13 cellular contexts compared by ENCODE assay signal in the genomic region with DNA sequence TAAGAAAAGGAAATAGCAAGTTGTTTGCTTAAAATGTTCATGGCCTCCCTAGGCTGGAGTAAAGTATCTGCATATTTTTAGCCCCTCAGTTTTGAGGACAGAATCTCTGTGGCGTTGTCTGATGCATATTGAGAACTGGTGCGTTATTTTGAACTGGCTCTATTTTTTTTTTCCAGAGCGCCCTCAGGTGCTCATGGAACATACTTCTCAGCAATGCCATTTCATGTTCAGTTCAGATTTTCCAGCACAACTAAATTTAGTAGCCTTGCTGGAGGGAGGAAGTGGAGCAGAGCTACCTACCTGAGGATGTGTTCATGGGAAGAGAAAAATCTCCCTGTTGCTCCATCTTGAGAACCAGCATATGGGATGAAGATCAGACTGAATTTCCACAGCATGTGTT.
DNase-seq lines count a peak whose midpoint lies in the region; ATAC-seq, FAIRE-seq and TF ChIP-seq lines count a peak whose summit lies in the region.
"Had no signal": no experiment of that assay in that cellular context is flagged by ENCODE, and none has a peak within 500 bp of the region (broad histone marks: within the 10 kb centered on the region; RNA-seq: fewer than 3 reads in every experiment).

No MANE protein-coding gene starts in this region.

- TF ChIP-seq CTCF in H1 (IDR thresholded peaks at IDR 0.05; ENCODE audit: control extremely low read depth in 1 of 3, insufficient read depth in 1 of 3, low read depth in 1 of 3, low read length in 3 of 3), result peak in 1 of 3 experiments; percentile 19; a peak in 1 of 4 replicates

- no peak overlapping the region for H2AFZ ChIP-seq in H1 (ENCODE audit: low read length)

- no peaks in the 10 kb centered on the region for H3K79me1 ChIP-seq in H1 (ENCODE audit: low read depth, low read length)

- H3K4ac ChIP-seq in H1 (replicated peaks; ENCODE audit: insufficient read length, low read depth, low read length), result no peak overlapping the region

- H3K27me3 ChIP-seq in H1 (replicated peaks in 1 of 4; ENCODE audit: control insufficient read depth in 3 of 4, extremely low read depth in 1 of 4, insufficient read depth in 3 of 4, low read length in 3 of 4), result peaks cover 0 to 6% (median 0%) of the 10 kb centered on the region in 4 experiments; a peak in 2 of 7 replicates
- H3K27me3 ChIP-seq: esophagus squamous epithelium had no signal

- no peak for TF ChIP-seq EP300 in H1 (IDR thresholded peaks at IDR 0.05; ENCODE audit: borderline replicate concordance in 1 of 2, low read depth in 2 of 2, low read length in 2 of 2)

- H2BK20ac ChIP-seq in H1 (ENCODE audit: low read length), result 0 out of 2 replicates have a peak overlapping the region, but pooled peaks have one; percentile 7

- CTCF ChIA-PET in H1 (lab: Charles Lee; ENCODE audit: partially characterized antibody), result interaction anchor here (0.7 to 4.1 kb wide), 8 partner anchors 10 to 431 kb away, joined by 3 to 20 read pairs (median 3); no protein-coding TSS in a partner anchor

- H3K23ac ChIP-seq in H1 (ENCODE audit: insufficient read length), result no peak overlapping the region

- no peak overlapping the region; the same call in 1 of the 2 replicates for H2BK5ac ChIP-seq in H1 (ENCODE audit: low read depth, low read length)

- H3K4me1 ChIP-seq in H1 (replicated peaks in 1 of 4; ENCODE audit: control insufficient read depth in 3 of 4, insufficient read depth in 4 of 4, low read length in 3 of 4), result peaks cover 0 to 13% (median 3%) of the 10 kb centered on the region in 4 experiments; a peak in 3 of 7 replicates

- H3K9me3 ChIP-seq in H1 (ENCODE audit: insufficient read depth in 2 of 2, low read depth in 1 of 2, low read length in 1 of 2), result no peaks in the 10 kb centered on the region
- H3K9me3 ChIP-seq: esophagus squamous epithelium had no signal

- H3K27ac ChIP-seq in H1 (ENCODE audit: low read depth, low read length), result no peak overlapping the region
- H3K27ac ChIP-seq: esophagus squamous epithelium had no signal

- no peak overlapping the region for H3K18ac ChIP-seq in H1 (ENCODE audit: extremely low read depth, low read length)

- no peaks in the 10 kb centered on the region for H3K79me2 ChIP-seq in H1 (ENCODE audit: control insufficient read depth in 1 of 2, insufficient read depth in 2 of 2, low read length in 2 of 2)

- no peak for ATAC-seq in GM18861 (IDR thresholded peaks at IDR 0.05; ENCODE audit: unreplicated experiment)
- no peak for ATAC-seq in HG02981 (IDR thresholded peaks at IDR 0.05; ENCODE audit: unreplicated experiment)

- no peak overlapping the region for H4K5ac ChIP-seq in H1 (ENCODE audit: insufficient read length, low read depth, low read length)

- H3K9ac ChIP-seq in H1 (replicated peaks in 1 of 4; ENCODE audit: extremely low read depth in 1 of 4, low read depth in 3 of 4, low read length in 3 of 4), result no peak overlapping the region

- no peak for FAIRE-seq in H1 (lab: Jason Lieb, UNC)
- FAIRE-seq: GM19239 had no signal

- H3K4me3 ChIP-seq in H1 (ENCODE audit: extremely low read depth in 1 of 4, insufficient read depth in 2 of 4, low read depth in 3 of 4, low read length in 4 of 4), result no peak overlapping the region
- H3K4me3 ChIP-seq: esophagus squamous epithelium had no signal

- WGBS in H1 (ENCODE audit: extremely low coverage in 1 of 2, insufficient coverage in 1 of 2, insufficient read length in 1 of 2, insufficient replicate concordance in 2 of 2, low coverage in 1 of 2, low lambda C conversion rate in 2 of 2, missing lambda C conversion rate in 1 of 2), 2 experiments, result 50% methylated on average over 3 of the region's 3 CpGs; no CpG with 5 or more reads in 1 of the 2 experiments

- no peaks in the 10 kb centered on the region for H3K23me2 ChIP-seq in H1 (ENCODE audit: low read depth, low read length)

- no peak overlapping the region for H2BK12ac ChIP-seq in H1 (ENCODE audit: low read depth, low read length)

- H3K4me2 ChIP-seq in H1 (ENCODE audit: insufficient read depth in 1 of 2, low read depth in 2 of 2, low read length in 2 of 2), result no peak overlapping the region

- H3K36me3 ChIP-seq in H1 (ENCODE audit: control insufficient read depth in 2 of 4, insufficient read depth in 4 of 4, low read length in 3 of 4), result no peaks in the 10 kb centered on the region
- H3K36me3 ChIP-seq: esophagus squamous epithelium had no signal

- POLR2A ChIA-PET in H1 (lab: Charles Lee; ENCODE audit: partially characterized antibody), result interaction anchor here (0.7 kb wide), 1 partner anchor 157 kb away, joined by 3 read pairs; no protein-coding TSS in a partner anchor

- DNase-seq in NCI-H345 (lab: John Stamatoyannopoulos, UW) (peak; percentile 56), NCI-H345 treated with DMSO at 0.1 percent for 48 hours (lab: John Stamatoyannopoulos, UW; ENCODE audit: unreplicated experiment) (no peak), NCI-H69 (lab: John Stamatoyannopoulos, UW) (peak; percentile 70), H1 (ENCODE audit: low read depth in 1 of 2, low spot score in 2 of 2) (no peak), retina (peak; percentile 19), AML-193 (lab: John Stamatoyannopoulos, UW) (no peak)
- DNase-seq: amygdala, esophagus squamous epithelium, NCI-H2029 treated with DMSO at 0.1 percent for 48 hours, nucleus accumbens had no signal

- H4K8ac ChIP-seq in H1 (ENCODE audit: extremely low read depth, insufficient read depth, low read length), result no peak overlapping the region

- TF ChIP-seq POLR2A in H1 (IDR thresholded peaks at IDR 0.05; ENCODE audit: control extremely low read depth in 1 of 2, low read depth in 2 of 2, low read length in 2 of 2), result no peak

- H3K56ac ChIP-seq in H1 (replicated peaks; ENCODE audit: insufficient read length, low read depth, low read length), result no peak overlapping the region

- no peaks in the 10 kb centered on the region for H4K20me1 ChIP-seq in H1 (replicated peaks in 1 of 2; ENCODE audit: control insufficient read depth in 1 of 2, insufficient read depth in 2 of 2, low read length in 2 of 2)

- H4K91ac ChIP-seq in H1 (replicated peaks; ENCODE audit: insufficient read length, low read length), result peak overlapping the region; percentile 8

- H3K14ac ChIP-seq in H1 (ENCODE audit: insufficient read length), result no peak overlapping the region

- H2BK15ac ChIP-seq in H1 (ENCODE audit: low read length), result no peak overlapping the region

- no peak overlapping the region for H2BK120ac ChIP-seq in H1 (replicated peaks; ENCODE audit: low read depth, low read length)

- TF ChIP-seq RAD21 in H1 (IDR thresholded peaks at IDR 0.05 in 1 of 2, conservative IDR thresholded peaks at IDR 0.05 in 1 of 2; ENCODE audit: low read depth in 2 of 2, low read length in 2 of 2), result peak; percentile 38 to 50; a peak in 3 of 4 replicates

- no peak overlapping the region for H2AK5ac ChIP-seq in H1 (ENCODE audit: low read depth, low read length)

TF ChIP-seq in H1, 55 proteins besides CTCF, POLR2A, EP300 and RAD21:
- no peak for TF ChIP-seq CHD1 (IDR thresholded peaks at IDR 0.05; ENCODE audit: low read depth, low read length)
- TF ChIP-seq ASH2L (IDR thresholded peaks at IDR 0.05; ENCODE audit: low read length), result no peak
- TF ChIP-seq BCL11A (IDR thresholded peaks at IDR 0.05; ENCODE audit: low read depth in 2 of 2, low read length in 2 of 2), result no peak
- TF ChIP-seq GABPA (IDR thresholded peaks at IDR 0.05; ENCODE audit: borderline replicate concordance, insufficient read depth, low read length), result no peak
- no peak for TF ChIP-seq USF2 (IDR thresholded peaks at IDR 0.05; ENCODE audit: low read length)
- no peak for TF ChIP-seq NANOG (IDR thresholded peaks at IDR 0.05; ENCODE audit: insufficient read depth, low read depth, low read length, poor library complexity, severe bottlenecking)
- no peak for TF ChIP-seq SP2 (IDR thresholded peaks at IDR 0.05; ENCODE audit: low read length)
- TF ChIP-seq TCF12 (IDR thresholded peaks at IDR 0.05; ENCODE audit: low read depth, low read length), result no peak
- TF ChIP-seq SUZ12 (IDR thresholded peaks at IDR 0.05; ENCODE audit: low read length), result no peak
- TF ChIP-seq TAF7 (optimal IDR thresholded peaks at IDR 0.05; ENCODE audit: borderline replicate concordance, low read depth, low read length), result no peak
- TF ChIP-seq EZH2 (IDR thresholded peaks at IDR 0.05; ENCODE audit: low read depth, low read length, severe bottlenecking), result no peak
- no peak for TF ChIP-seq ATF2 (IDR thresholded peaks at IDR 0.05; ENCODE audit: low read length)
- no peak for TF ChIP-seq GTF2F1 (IDR thresholded peaks at IDR 0.05; ENCODE audit: borderline replicate concordance, low read depth, low read length)
- TF ChIP-seq CBX5 (IDR thresholded peaks at IDR 0.05; ENCODE audit: low read depth, low read length), result no peak
- no peak for TF ChIP-seq SP1 (IDR thresholded peaks at IDR 0.05; ENCODE audit: low read depth, low read length)
- TF ChIP-seq CTBP2 (IDR thresholded peaks at IDR 0.05; ENCODE audit: borderline replicate concordance, insufficient read depth, insufficient read length, low read length), result no peak
- TF ChIP-seq, protein P1, sequence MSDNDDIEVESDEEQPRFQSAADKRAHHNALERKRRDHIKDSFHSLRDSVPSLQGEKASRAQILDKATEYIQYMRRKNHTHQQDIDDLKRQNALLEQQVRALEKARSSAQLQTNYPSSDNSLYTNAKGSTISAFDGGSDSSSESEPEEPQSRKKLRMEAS (IDR thresholded peaks at IDR 0.05), result no peak
- no peak for TF ChIP-seq MAFK (IDR thresholded peaks at IDR 0.05; ENCODE audit: low read depth, low read length)
- no peak for TF ChIP-seq TEAD4 (IDR thresholded peaks at IDR 0.05; ENCODE audit: low read depth, low read length)
TF ChIP-seq in H1: peak in this region for 0.

Comparison
In these comparisons a context has a peak if more than half of its experiments do, and no peak if none do; other contexts are left out.
1. DNase-seq: peak in NCI-H345 (single experiment), NCI-H69 (single experiment) and retina (single experiment); none in NCI-H345 treated with DMSO at 0.1 percent for 48 hours (single experiment), H1 (0 of 2) and AML-193 (0 of 2).